In the genomic region with DNA sequence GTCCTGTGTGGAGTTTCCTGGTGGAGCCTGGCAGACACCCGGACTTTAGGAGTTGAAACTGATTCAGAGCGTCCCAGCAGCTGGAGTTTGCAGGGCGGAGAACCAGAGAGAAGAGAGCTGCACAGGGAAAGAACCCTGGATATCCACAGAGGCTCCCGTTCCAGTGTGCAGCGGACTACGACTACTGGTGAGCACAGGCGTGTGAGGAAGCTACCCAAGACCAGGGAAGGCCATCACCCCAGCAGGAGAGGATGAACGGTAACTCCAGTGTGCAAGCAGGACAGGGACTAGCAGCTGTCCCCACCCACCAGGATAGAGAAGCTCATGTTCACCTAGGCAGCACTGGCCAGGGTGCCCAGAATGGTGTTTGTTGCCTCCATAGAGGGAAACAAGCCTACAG, we compare ENCODE assay signal across 1 cellular context.
TF ChIP-seq lines count a peak whose summit lies in the region.

No MANE protein-coding gene starts in this region.

TF ChIP-seq in WTC11, 78 proteins besides CTCF, POLR2A, EP300 and RAD21 (continued from another document):
- TF ChIP-seq JUN (CRISPR knock-in tag; IDR thresholded peaks at IDR 0.05) (no peak), NR1H2 (CRISPR knock-in tag; IDR thresholded peaks at IDR 0.05) (no peak), ZNF416 (CRISPR knock-in tag; IDR thresholded peaks at IDR 0.05) (no peak), NR2C2 (CRISPR knock-in tag; IDR thresholded peaks at IDR 0.05) (no peak), NR3C1 (CRISPR knock-in tag; conservative IDR thresholded peaks at IDR 0.05; ENCODE audit: low read depth) (no peak), RELA (CRISPR knock-in tag; IDR thresholded peaks at IDR 0.05; ENCODE audit: borderline replicate concordance) (no peak), NFYB (CRISPR knock-in tag; conservative IDR thresholded peaks at IDR 0.05; ENCODE audit: low read depth) (no peak), ETV6 (CRISPR knock-in tag; IDR thresholded peaks at IDR 0.05) (no peak), ZNF138 (CRISPR knock-in tag; conservative IDR thresholded peaks at IDR 0.05) (no peak), ZNF121 (CRISPR knock-in tag; IDR thresholded peaks at IDR 0.05) (no peak)
- TF ChIP-seq, protein P1, sequence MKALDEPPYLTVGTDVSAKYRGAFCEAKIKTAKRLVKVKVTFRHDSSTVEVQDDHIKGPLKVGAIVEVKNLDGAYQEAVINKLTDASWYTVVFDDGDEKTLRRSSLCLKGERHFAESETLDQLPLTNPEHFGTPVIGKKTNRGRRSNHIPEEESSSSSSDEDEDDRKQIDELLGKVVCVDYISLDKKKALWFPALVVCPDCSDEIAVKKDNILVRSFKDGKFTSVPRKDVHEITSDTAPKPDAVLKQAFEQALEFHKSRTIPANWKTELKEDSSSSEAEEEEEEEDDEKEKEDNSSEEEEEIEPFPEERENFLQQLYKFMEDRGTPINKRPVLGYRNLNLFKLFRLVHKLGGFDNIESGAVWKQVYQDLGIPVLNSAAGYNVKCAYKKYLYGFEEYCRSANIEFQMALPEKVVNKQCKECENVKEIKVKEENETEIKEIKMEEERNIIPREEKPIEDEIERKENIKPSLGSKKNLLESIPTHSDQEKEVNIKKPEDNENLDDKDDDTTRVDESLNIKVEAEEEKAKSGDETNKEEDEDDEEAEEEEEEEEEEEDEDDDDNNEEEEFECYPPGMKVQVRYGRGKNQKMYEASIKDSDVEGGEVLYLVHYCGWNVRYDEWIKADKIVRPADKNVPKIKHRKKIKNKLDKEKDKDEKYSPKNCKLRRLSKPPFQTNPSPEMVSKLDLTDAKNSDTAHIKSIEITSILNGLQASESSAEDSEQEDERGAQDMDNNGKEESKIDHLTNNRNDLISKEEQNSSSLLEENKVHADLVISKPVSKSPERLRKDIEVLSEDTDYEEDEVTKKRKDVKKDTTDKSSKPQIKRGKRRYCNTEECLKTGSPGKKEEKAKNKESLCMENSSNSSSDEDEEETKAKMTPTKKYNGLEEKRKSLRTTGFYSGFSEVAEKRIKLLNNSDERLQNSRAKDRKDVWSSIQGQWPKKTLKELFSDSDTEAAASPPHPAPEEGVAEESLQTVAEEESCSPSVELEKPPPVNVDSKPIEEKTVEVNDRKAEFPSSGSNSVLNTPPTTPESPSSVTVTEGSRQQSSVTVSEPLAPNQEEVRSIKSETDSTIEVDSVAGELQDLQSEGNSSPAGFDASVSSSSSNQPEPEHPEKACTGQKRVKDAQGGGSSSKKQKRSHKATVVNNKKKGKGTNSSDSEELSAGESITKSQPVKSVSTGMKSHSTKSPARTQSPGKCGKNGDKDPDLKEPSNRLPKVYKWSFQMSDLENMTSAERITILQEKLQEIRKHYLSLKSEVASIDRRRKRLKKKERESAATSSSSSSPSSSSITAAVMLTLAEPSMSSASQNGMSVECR (CRISPR knock-in tag; IDR thresholded peaks at IDR 0.05; ENCODE audit: borderline replicate concordance), result no peak
- TF ChIP-seq, protein P2, sequence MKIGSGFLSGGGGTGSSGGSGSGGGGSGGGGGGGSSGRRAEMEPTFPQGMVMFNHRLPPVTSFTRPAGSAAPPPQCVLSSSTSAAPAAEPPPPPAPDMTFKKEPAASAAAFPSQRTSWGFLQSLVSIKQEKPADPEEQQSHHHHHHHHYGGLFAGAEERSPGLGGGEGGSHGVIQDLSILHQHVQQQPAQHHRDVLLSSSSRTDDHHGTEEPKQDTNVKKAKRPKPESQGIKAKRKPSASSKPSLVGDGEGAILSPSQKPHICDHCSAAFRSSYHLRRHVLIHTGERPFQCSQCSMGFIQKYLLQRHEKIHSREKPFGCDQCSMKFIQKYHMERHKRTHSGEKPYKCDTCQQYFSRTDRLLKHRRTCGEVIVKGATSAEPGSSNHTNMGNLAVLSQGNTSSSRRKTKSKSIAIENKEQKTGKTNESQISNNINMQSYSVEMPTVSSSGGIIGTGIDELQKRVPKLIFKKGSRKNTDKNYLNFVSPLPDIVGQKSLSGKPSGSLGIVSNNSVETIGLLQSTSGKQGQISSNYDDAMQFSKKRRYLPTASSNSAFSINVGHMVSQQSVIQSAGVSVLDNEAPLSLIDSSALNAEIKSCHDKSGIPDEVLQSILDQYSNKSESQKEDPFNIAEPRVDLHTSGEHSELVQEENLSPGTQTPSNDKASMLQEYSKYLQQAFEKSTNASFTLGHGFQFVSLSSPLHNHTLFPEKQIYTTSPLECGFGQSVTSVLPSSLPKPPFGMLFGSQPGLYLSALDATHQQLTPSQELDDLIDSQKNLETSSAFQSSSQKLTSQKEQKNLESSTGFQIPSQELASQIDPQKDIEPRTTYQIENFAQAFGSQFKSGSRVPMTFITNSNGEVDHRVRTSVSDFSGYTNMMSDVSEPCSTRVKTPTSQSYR (CRISPR knock-in tag; IDR thresholded peaks at IDR 0.05), result no peak
- TF ChIP-seq, protein P3, sequence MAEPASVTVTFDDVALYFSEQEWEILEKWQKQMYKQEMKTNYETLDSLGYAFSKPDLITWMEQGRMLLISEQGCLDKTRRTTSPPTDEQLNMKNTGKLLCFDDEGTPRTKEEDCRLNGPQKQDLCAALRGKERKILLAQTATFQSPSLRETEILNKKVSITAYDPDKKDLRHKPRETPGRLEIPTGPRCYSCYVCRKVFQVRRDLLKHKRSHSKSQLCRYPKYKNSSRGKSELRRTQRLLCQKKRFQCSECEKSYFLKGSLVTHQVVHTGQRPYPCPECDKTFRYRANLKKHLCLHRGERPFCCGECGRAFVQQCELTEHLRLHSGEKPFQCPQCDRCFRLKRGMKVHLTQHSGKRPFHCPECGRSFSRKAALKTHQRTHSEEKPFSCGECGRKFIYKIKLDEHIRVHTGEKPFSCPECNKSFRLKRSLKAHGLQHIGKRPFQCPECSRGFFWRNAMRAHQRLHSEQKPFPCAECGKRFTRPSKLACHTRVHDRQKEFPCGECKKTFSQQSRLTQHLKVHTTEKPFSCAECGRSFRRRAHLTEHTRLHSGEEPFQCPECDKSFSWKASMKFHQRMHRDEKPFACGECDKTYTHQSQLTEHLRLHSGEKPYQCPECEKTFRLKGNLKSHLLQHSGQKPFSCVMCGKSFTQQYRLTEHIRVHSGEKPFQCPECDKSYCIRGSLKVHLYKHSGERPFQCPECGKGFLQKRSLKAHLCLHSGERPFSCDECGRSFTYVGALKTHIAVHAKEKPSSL (CRISPR knock-in tag; conservative IDR thresholded peaks at IDR 0.05), result no peak
- TF ChIP-seq, protein P4, sequence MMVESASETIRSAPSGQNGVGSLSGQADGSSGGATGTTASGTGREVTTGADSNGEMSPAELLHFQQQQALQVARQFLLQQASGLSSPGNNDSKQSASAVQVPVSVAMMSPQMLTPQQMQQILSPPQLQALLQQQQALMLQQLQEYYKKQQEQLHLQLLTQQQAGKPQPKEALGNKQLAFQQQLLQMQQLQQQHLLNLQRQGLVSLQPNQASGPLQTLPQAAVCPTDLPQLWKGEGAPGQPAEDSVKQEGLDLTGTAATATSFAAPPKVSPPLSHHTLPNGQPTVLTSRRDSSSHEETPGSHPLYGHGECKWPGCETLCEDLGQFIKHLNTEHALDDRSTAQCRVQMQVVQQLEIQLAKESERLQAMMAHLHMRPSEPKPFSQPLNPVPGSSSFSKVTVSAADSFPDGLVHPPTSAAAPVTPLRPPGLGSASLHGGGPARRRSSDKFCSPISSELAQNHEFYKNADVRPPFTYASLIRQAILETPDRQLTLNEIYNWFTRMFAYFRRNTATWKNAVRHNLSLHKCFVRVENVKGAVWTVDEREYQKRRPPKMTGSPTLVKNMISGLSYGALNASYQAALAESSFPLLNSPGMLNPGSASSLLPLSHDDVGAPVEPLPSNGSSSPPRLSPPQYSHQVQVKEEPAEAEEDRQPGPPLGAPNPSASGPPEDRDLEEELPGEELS (CRISPR knock-in tag; IDR thresholded peaks at IDR 0.05), result no peak
